8 cellular contexts compared by ENCODE assay signal in genomic region chr12:29164477-29165163, GRCh38. TPM values are rescaled to one million over a fixed set of nuclear protein-coding genes. Genes with fewer than 3 reads are reported as not detected.
DNase-seq lines count a peak whose midpoint lies in the region; ATAC-seq and TF ChIP-seq lines count a peak whose summit lies in the region.

No MANE protein-coding gene starts in this region.

- H3K4me3 ChIP-seq in GM23248 = no peak overlapping the region
- peak overlapping the region; percentile 23 for H3K4me3 ChIP-seq in Loucy (ENCODE audit: low read length, poor library complexity, severe bottlenecking)

- in situ Hi-C loops in GM13977 (cut with MboI; ENCODE audit: low pct_unique_long_range_greater_than_20kb, low sequenced_read_pairs, unreplicated experiment) = no loop called here
- in situ Hi-C loops in GM23248 (cut with MboI) = no loop called here

- POLR2A ChIA-PET in WTC11 (lab: Charles Lee) = interaction anchor here (0.5 kb wide), 1 partner anchor 16 kb away, joined by 3 read pairs; no protein-coding TSS in a partner anchor

- no peaks in the 10 kb centered on the region for H4K20me1 ChIP-seq in GM23248 (ENCODE audit: insufficient read depth)
- H4K20me1 ChIP-seq in Loucy (ENCODE audit: insufficient read depth, low read length, poor library complexity, severe bottlenecking) = no peaks in the 10 kb centered on the region

- H3K4me2 ChIP-seq in GM23248 (ENCODE audit: unreplicated experiment) (peak overlapping the region; percentile 7), Loucy (ENCODE audit: low read depth, low read length, poor library complexity, severe bottlenecking) (peak overlapping the region; percentile 58)

- H2AFZ ChIP-seq in GM23248 (no peak overlapping the region), Loucy (ENCODE audit: low read length) (no peak overlapping the region)

- H3K36me3 ChIP-seq in GM23248 (ENCODE audit: low read depth) = no peaks in the 10 kb centered on the region
- H3K36me3 ChIP-seq in Loucy (ENCODE audit: insufficient read depth, low read length) = no peaks in the 10 kb centered on the region

- H3K9me3 ChIP-seq in GM23248 (ENCODE audit: low read depth) (no peaks in the 10 kb centered on the region), Loucy (ENCODE audit: insufficient read depth, low read depth, low read length) (no peaks in the 10 kb centered on the region)

- no peaks in the 10 kb centered on the region for H3K27me3 Mint-ChIP-seq in central memory CD8-positive, alpha-beta T cell
- H3K27me3 Mint-ChIP-seq in naive B cell (peaks cover 0 to 9% (median 4%) of the 10 kb centered on the region in 3 donors), WTC11 (ENCODE audit: low read depth) (peaks cover 7% of the 10 kb centered on the region)

- no peaks in the 10 kb centered on the region for H3K9me2 ChIP-seq in GM23248 (ENCODE audit: insufficient read depth)
- no peaks in the 10 kb centered on the region for H3K9me2 ChIP-seq in Loucy (replicated peaks; ENCODE audit: low read depth, low read length)

- H3K4me1 Mint-ChIP-seq in central memory CD8-positive, alpha-beta T cell = peaks cover 29% of the 10 kb centered on the region
- H3K4me1 Mint-ChIP-seq in naive B cell (peaks cover 6 to 14% (median 9%) of the 10 kb centered on the region in 3 donors), WTC11 (peaks cover 10% of the 10 kb centered on the region; the same call in 1 of the 2 replicates)

- H3K27me3 ChIP-seq in GM23248 (replicated peaks; ENCODE audit: insufficient read depth) (no peaks in the 10 kb centered on the region), Loucy (ENCODE audit: insufficient read depth, low read length, poor library complexity, severe bottlenecking) (no peaks in the 10 kb centered on the region)

- TF ChIP-seq CTCF in GM13977 (IDR thresholded peaks at IDR 0.05; ENCODE audit: extremely low read depth, insufficient read depth, missing control alignments) = no peak
- TF ChIP-seq CTCF in Loucy (conservative IDR thresholded peaks at IDR 0.05; ENCODE audit: low read length) = no peak
- TF ChIP-seq CTCF in WTC11 (IDR thresholded peaks at IDR 0.05) = no peak

- peak; percentile 78 for DNase-seq in GM13977 (ENCODE audit: low spot score)
- peak; percentile 86 for DNase-seq in GM23248
- DNase-seq in central memory CD8-positive, alpha-beta T cell (ENCODE audit: low spot score in 2 of 2) = no peak
- peak; percentile 44 for DNase-seq in naive B cell
- no peak for DNase-seq in NCI-H1105 (lab: John Stamatoyannopoulos, UW)
- DNase-seq in NCI-H748 (lab: John Stamatoyannopoulos, UW; ENCODE audit: unreplicated experiment) = no peak
- DNase-seq in WTC11 (ENCODE audit: low spot score) = no peak

- H3K9ac ChIP-seq in GM23248 (peak overlapping the region; percentile 18; the same call in 1 of the 2 replicates), Loucy (ENCODE audit: low read depth, low read length, poor library complexity, severe bottlenecking) (no peak overlapping the region)

- H3K27ac ChIP-seq in GM23248 = 0 out of 2 replicates have a peak overlapping the region, but pooled peaks have one; percentile 2

- CTCF ChIA-PET in WTC11 (lab: Charles Lee) = no interaction called here

- no peaks in the 10 kb centered on the region for H3F3A ChIP-seq in GM23248 (ENCODE audit: insufficient read depth)
- no peaks in the 10 kb centered on the region for H3F3A ChIP-seq in Loucy (ENCODE audit: low read depth)

- H3K9me3 Mint-ChIP-seq in central memory CD8-positive, alpha-beta T cell = no peaks in the 10 kb centered on the region
- H3K9me3 Mint-ChIP-seq in naive B cell (peaks cover 0 to 4% (median 0%) of the 10 kb centered on the region in 7 donors), WTC11 (peaks cover 9% of the 10 kb centered on the region)

- H3K4me1 ChIP-seq in GM23248 (ENCODE audit: insufficient read depth) (peaks cover 8% of the 10 kb centered on the region), Loucy (ENCODE audit: insufficient read depth, low read length, poor library complexity, severe bottlenecking) (peaks cover 33% of the 10 kb centered on the region)

- peak overlapping the region; percentile 35 for H3K27ac Mint-ChIP-seq in central memory CD8-positive, alpha-beta T cell (ENCODE audit: low read depth)
- H3K27ac Mint-ChIP-seq in naive B cell (peak overlapping the region in 5 of 6 donors; percentile 56 to 95 (median 72)), WTC11 (no peak overlapping the region)

- 43 to 44% methylated on average over 6 of the region's 6 CpGs for WGBS in GM23248 (ENCODE audit: low coverage in 1 of 2, low lambda C conversion rate in 2 of 2, missing lambda C conversion rate in 2 of 2), 2 experiments

- H3K79me2 ChIP-seq in GM23248 (ENCODE audit: insufficient read depth) (no peaks in the 10 kb centered on the region), Loucy (ENCODE audit: insufficient read depth, low read length) (peaks cover 71% of the 10 kb centered on the region; the same call in 1 of the 2 replicates)

- no peaks in the 10 kb centered on the region for H3K36me3 Mint-ChIP-seq in central memory CD8-positive, alpha-beta T cell (ENCODE audit: insufficient read depth)
- no peaks in the 10 kb centered on the region for H3K36me3 Mint-ChIP-seq in naive B cell
- H3K36me3 Mint-ChIP-seq in WTC11 = peaks cover 17% of the 10 kb centered on the region

- H3K4me3 Mint-ChIP-seq in central memory CD8-positive, alpha-beta T cell = no peak overlapping the region
- H3K4me3 Mint-ChIP-seq in naive B cell (peak overlapping the region in 1 of 8 donors; percentile 22), WTC11 (no peak overlapping the region)

- ATAC-seq in central memory CD8-positive, alpha-beta T cell (replicated peaks; ENCODE audit: extremely low read depth, poor library complexity, severe bottlenecking) = peak; percentile 87
- ATAC-seq in naive B cell (ENCODE audit: low read depth in 2 of 2) (peak; percentile 96 to 97), WTC11 (no peak)

TF ChIP-seq in WTC11, 78 proteins besides CTCF, POLR2A, EP300 and RAD21:
- TF ChIP-seq, protein P1, sequence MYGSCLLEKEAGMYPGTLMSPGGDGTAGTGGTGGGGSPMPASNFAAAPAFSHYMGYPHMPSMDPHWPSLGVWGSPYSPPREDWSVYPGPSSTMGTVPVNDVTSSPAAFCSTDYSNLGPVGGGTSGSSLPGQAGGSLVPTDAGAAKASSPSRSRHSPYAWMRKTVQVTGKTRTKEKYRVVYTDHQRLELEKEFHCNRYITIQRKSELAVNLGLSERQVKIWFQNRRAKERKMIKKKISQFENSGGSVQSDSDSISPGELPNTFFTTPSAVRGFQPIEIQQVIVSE (CRISPR knock-in tag; IDR thresholded peaks at IDR 0.05; ENCODE audit: borderline replicate concordance) = no peak
- no peak for TF ChIP-seq NR2C2 (CRISPR knock-in tag; IDR thresholded peaks at IDR 0.05)
- TF ChIP-seq NR3C1 (CRISPR knock-in tag; conservative IDR thresholded peaks at IDR 0.05; ENCODE audit: low read depth) = no peak

RNA-seq across cellular contexts. Expression of gene FAR2, which starts 15.5 kb away (rescaled TPM):
- total RNA-seq in GM23248 (2014; rRNA removed; shearing (Covaris generic)) = 2.1 and 6.1 TPM in 2 replicates
- polyA plus RNA-seq in GM23248 (2016; fragmentation: Nextera tagmentation; extraction: Ambion mirVana) (3.3 and 3.6 TPM in 2 replicates), naive B cell (ENCODE audit: low read depth in 6 of 6) (1 to 10 TPM in 1 of 6 donors, under 1 TPM in 3, not detected in 2; 0.23 to 1.0 (median 0.81) TPM)
- 20.0 to 27.2 TPM (median 25.9 TPM) in 3 replicates for total RNA-seq in WTC11 (2021)

Comparison
In these comparisons a context has a peak if more than half of its experiments do, and no peak if none do; other contexts are left out.
1. DNase-seq: peak in GM13977 (single experiment), GM23248 (single experiment) and naive B cell (single experiment); none in central memory CD8-positive, alpha-beta T cell (0 of 2), NCI-H1105 (single experiment), NCI-H748 (single experiment) and WTC11 (single experiment).